13 cellular contexts compared by ENCODE assay signal in genomic region chr5:179974281-179974945, GRCh38.
DNase-seq lines count a peak whose midpoint lies in the region; ATAC-seq and TF ChIP-seq lines count a peak whose summit lies in the region.
"Had no signal": no experiment of that assay in that cellular context is flagged by ENCODE, and none has a peak within 500 bp of the region (broad histone marks: within the 10 kb centered on the region; RNA-seq: fewer than 3 reads in every experiment).

No MANE protein-coding gene starts in this region.

- no peak overlapping the region for H3K4me3 ChIP-seq in MM.1S (ENCODE audit: low read length)
- H3K4me3 ChIP-seq: Peyer's patch, right lobe of liver, upper lobe of left lung had no signal

- H3K36me3 ChIP-seq in MM.1S (replicated peaks; ENCODE audit: insufficient read depth, low read length), result no peaks in the 10 kb centered on the region

- CTCF ChIA-PET in GM10248 (lab: Yijun Ruan, JAX), result interaction anchor here (0.6 to 1.9 kb wide), 12 partner anchors 11 to 218 kb away, joined by 3 to 7 read pairs (median 3); no protein-coding TSS in a partner anchor
- CTCF ChIA-PET in Calu3 (lab: Charles Lee), result interaction anchor here (0.6 to 0.8 kb wide), 3 partner anchors 39 to 376 kb away, joined by 3 to 4 read pairs (median 3); no protein-coding TSS in a partner anchor

- no peak overlapping the region for H3K4me2 ChIP-seq in MM.1S (ENCODE audit: low read depth, low read length)

- H3K4me3 Mint-ChIP-seq in nephron progenitor cell (no peak overlapping the region), Calu3 (ENCODE audit: low read depth, unreplicated experiment) (no peak overlapping the region)
- no peak overlapping the region for H3K4me3 Mint-ChIP-seq in natural killer cell treated with Interleukin-12 subunit alpha and Interleukin-12 subunit beta and Interleukin-15 and Interleukin-18, amount 100 ng/mL, for 72 hours
- H3K4me3 Mint-ChIP-seq: nephron; T-helper 1 cell treated with Interleukin-12 subunit alpha and Interleukin-12 subunit beta and Interleukin-4 antibody, amounts not matched to agents 30 μg/mL and 1 μg/mL, for 36 hours had no signal

- H3K9me3 ChIP-seq in MM.1S (replicated peaks; ENCODE audit: insufficient read depth, low read length), result no peaks in the 10 kb centered on the region
- H3K9me3 ChIP-seq: Peyer's patch, right lobe of liver, upper lobe of left lung had no signal

- no peak overlapping the region for H2AFZ ChIP-seq in MM.1S (ENCODE audit: low read length)

- H3K9me2 ChIP-seq in MM.1S (replicated peaks; ENCODE audit: insufficient read depth, low read length), result no peaks in the 10 kb centered on the region

- H3K27me3 ChIP-seq in MM.1S (replicated peaks; ENCODE audit: insufficient read depth, low read length), result no peaks in the 10 kb centered on the region
- H3K27me3 ChIP-seq: Peyer's patch, right lobe of liver, upper lobe of left lung had no signal

- H3K9ac ChIP-seq in MM.1S (ENCODE audit: low read length), result no peak overlapping the region

- no peaks in the 10 kb centered on the region for H3K9me3 Mint-ChIP-seq in nephron progenitor cell
- H3K9me3 Mint-ChIP-seq in Calu3 (ENCODE audit: low read depth, unreplicated experiment), result no peaks in the 10 kb centered on the region
- H3K9me3 Mint-ChIP-seq in natural killer cell treated with Interleukin-12 subunit alpha and Interleukin-12 subunit beta and Interleukin-15 and Interleukin-18, amount 100 ng/mL, for 72 hours, result no peaks in the 10 kb centered on the region
- H3K9me3 Mint-ChIP-seq: nephron; T-helper 1 cell treated with Interleukin-12 subunit alpha and Interleukin-12 subunit beta and Interleukin-4 antibody, amounts not matched to agents 30 μg/mL and 1 μg/mL, for 36 hours had no signal

- H3K36me3 Mint-ChIP-seq in nephron progenitor cell (ENCODE audit: low read depth) (peaks cover 73% of the 10 kb centered on the region), Calu3 (ENCODE audit: insufficient read depth, unreplicated experiment) (no peaks in the 10 kb centered on the region)
- H3K36me3 Mint-ChIP-seq in natural killer cell treated with Interleukin-12 subunit alpha and Interleukin-12 subunit beta and Interleukin-15 and Interleukin-18, amount 100 ng/mL, for 72 hours, result no peaks in the 10 kb centered on the region

- H3K79me2 ChIP-seq in MM.1S (ENCODE audit: low read length), result no peaks in the 10 kb centered on the region

- peak; percentile 91 for DNase-seq in DMS53 (lab: John Stamatoyannopoulos, UW)
- peak; percentile 80 for DNase-seq in NCI-H2029 (lab: John Stamatoyannopoulos, UW)
- peak; percentile 4 for DNase-seq in SHP77 treated with DMSO at 0.1 percent for 48 hours (lab: John Stamatoyannopoulos, UW)
- no peak for DNase-seq in nephron progenitor cell
- DNase-seq in MM.1S, result no peak
- no peak for DNase-seq in GM10248 (ENCODE audit: extremely low spot score)
- no peak for DNase-seq in Calu3
- DNase-seq in natural killer cell treated with Interleukin-12 subunit alpha and Interleukin-12 subunit beta and Interleukin-15 and Interleukin-18, amount 100 ng/mL, for 72 hours (ENCODE audit: low spot score), result no peak

- intact Hi-C loops in Calu3 (cut with micrococcal nuclease; ENCODE audit: unreplicated experiment), result no loop called here

- H4K20me1 ChIP-seq in MM.1S (ENCODE audit: insufficient read depth, low read length), result no peaks in the 10 kb centered on the region

- POLR2A ChIA-PET in GM10248 (lab: Yijun Ruan, JAX), result no interaction called here

- peaks cover 8% of the 10 kb centered on the region for H3K4me1 ChIP-seq in MM.1S (ENCODE audit: low read length)

- H3K27me3 Mint-ChIP-seq in nephron progenitor cell (ENCODE audit: low read depth, poor library complexity), result peaks cover 3% of the 10 kb centered on the region
- H3K27me3 Mint-ChIP-seq in Calu3 (ENCODE audit: unreplicated experiment), result no peaks in the 10 kb centered on the region
- H3K27me3 Mint-ChIP-seq in natural killer cell treated with Interleukin-12 subunit alpha and Interleukin-12 subunit beta and Interleukin-15 and Interleukin-18, amount 100 ng/mL, for 72 hours, result no peaks in the 10 kb centered on the region

- H3K4me1 Mint-ChIP-seq in nephron progenitor cell (peaks cover 12% of the 10 kb centered on the region), Calu3 (ENCODE audit: low read depth, unreplicated experiment) (no peaks in the 10 kb centered on the region)
- peaks cover 12 to 13% of the 10 kb centered on the region in 2 donors for H3K4me1 Mint-ChIP-seq in natural killer cell treated with Interleukin-12 subunit alpha and Interleukin-12 subunit beta and Interleukin-15 and Interleukin-18, amount 100 ng/mL, for 72 hours (ENCODE audit: low read depth in 2 of 2)

- no peak for ATAC-seq in natural killer cell treated with Interleukin-12 subunit alpha and Interleukin-12 subunit beta and Interleukin-15 and Interleukin-18, amount 100 ng/mL, for 72 hours

- H3K27ac Mint-ChIP-seq in nephron progenitor cell (peak overlapping the region; percentile 95), Calu3 (ENCODE audit: unreplicated experiment) (no peak overlapping the region)
- no peak overlapping the region for H3K27ac Mint-ChIP-seq in natural killer cell treated with Interleukin-12 subunit alpha and Interleukin-12 subunit beta and Interleukin-15 and Interleukin-18, amount 100 ng/mL, for 72 hours
- H3K27ac Mint-ChIP-seq: nephron; T-helper 1 cell treated with Interleukin-12 subunit alpha and Interleukin-12 subunit beta and Interleukin-4 antibody, amounts not matched to agents 30 μg/mL and 1 μg/mL, for 36 hours had no signal

- H3F3A ChIP-seq in MM.1S (ENCODE audit: insufficient read depth, low read length), result peaks cover 20% of the 10 kb centered on the region

- TF ChIP-seq CTCF in nephron progenitor cell (IDR thresholded peaks at IDR 0.05) (no peak), MM.1S (IDR thresholded peaks at IDR 0.05; ENCODE audit: low read length) (no peak), GM10248 (IDR thresholded peaks at IDR 0.05; ENCODE audit: control extremely low read depth, extremely low read depth, low read depth, missing control alignments) (no peak), Calu3 (IDR thresholded peaks at IDR 0.05; ENCODE audit: unreplicated experiment) (no peak)

- BruUV-seq in Calu3 (replicated peaks; lab: Mats Ljungman, UMichigan), result no TSS peak

- no peak overlapping the region for H3K27ac ChIP-seq in MM.1S (ENCODE audit: low read length)
- H3K27ac ChIP-seq: right lobe of liver, upper lobe of left lung had no signal

Comparison
In these comparisons a context has a peak if more than half of its experiments do, and no peak if none do; other contexts are left out.
1. DNase-seq: peak in DMS53 (single experiment), NCI-H2029 (single experiment) and SHP77 treated with DMSO at 0.1 percent for 48 hours (single experiment); none in nephron progenitor cell (single experiment), MM.1S (single experiment), GM10248 (single experiment), Calu3 (single experiment) and natural killer cell treated with Interleukin-12 subunit alpha and Interleukin-12 subunit beta and Interleukin-15 and Interleukin-18, amount 100 ng/mL, for 72 hours (single experiment).